Comparison of ENCODE assay signal across 8 cellular contexts in genomic region chr6:108294787-108295625, GRCh38. TPM values are rescaled to one million over a fixed set of nuclear protein-coding genes. Genes with fewer than 3 reads are reported as not detected.
DNase-seq lines count a peak whose midpoint lies in the region; ATAC-seq, FAIRE-seq and TF ChIP-seq lines count a peak whose summit lies in the region.

TSS of gene AFG1L (plus strand) at chr6:108295054. CDS start at chr6:108295080, 26 bp downstream.

- peak; percentile 64 for ATAC-seq in GM18858 (IDR thresholded peaks at IDR 0.05; ENCODE audit: unreplicated experiment)
- ATAC-seq in HG03066 (IDR thresholded peaks at IDR 0.05; ENCODE audit: low read depth, unreplicated experiment): peak; percentile 85

- H3K79me2 ChIP-seq in ACC112 (ENCODE audit: control insufficient read depth, insufficient read depth, low read length, unreplicated experiment) (peaks cover 10% of the 10 kb centered on the region), smooth muscle cell (ENCODE audit: low read depth) (peaks cover 16% of the 10 kb centered on the region)

- H3K27me3 ChIP-seq in ACC112 (ENCODE audit: insufficient read depth, low read length): no peaks in the 10 kb centered on the region
- H3K27me3 ChIP-seq in bronchial epithelial cell (ENCODE audit: control insufficient read depth, insufficient read depth, low read length): no peaks in the 10 kb centered on the region
- no peaks in the 10 kb centered on the region for H3K27me3 ChIP-seq in smooth muscle cell (ENCODE audit: low read depth)

- H3K9me3 ChIP-seq in smooth muscle cell (replicated peaks; ENCODE audit: low read depth): no peaks in the 10 kb centered on the region

- H3K9ac ChIP-seq in smooth muscle cell (ENCODE audit: low read depth): peak within 1 kb of the TSS; percentile 80

- TF ChIP-seq CTCF in WI38 (IDR thresholded peaks at IDR 0.05; ENCODE audit: low read depth, low read length): no peak
- TF ChIP-seq CTCF in bronchial epithelial cell (IDR thresholded peaks at IDR 0.05; ENCODE audit: insufficient read depth, low read length, severe bottlenecking): no peak
- no peak for TF ChIP-seq CTCF in smooth muscle cell (IDR thresholded peaks at IDR 0.05; ENCODE audit: borderline replicate concordance, insufficient read depth, poor library complexity, severe bottlenecking)

- H3K27ac ChIP-seq in ACC112 (ENCODE audit: low read depth, low read length) (peak within 1 kb of the TSS; percentile 85), smooth muscle cell (ENCODE audit: low read depth) (peak within 1 kb of the TSS; percentile 68)

- H3K4me3 ChIP-seq in ACC112 (ENCODE audit: low read depth, low read length): peak within 1 kb of the TSS; percentile 98
- H3K4me3 ChIP-seq in WI38 (ENCODE audit: low read depth, low read length): peak within 1 kb of the TSS; percentile 83
- peak within 1 kb of the TSS; percentile 85 for H3K4me3 ChIP-seq in bronchial epithelial cell (ENCODE audit: low read depth, low read length)
- H3K4me3 ChIP-seq in smooth muscle cell: peak within 1 kb of the TSS; percentile 68

- H3F3A ChIP-seq in smooth muscle cell (ENCODE audit: low read depth): no peaks in the 10 kb centered on the region

- H3K4me2 ChIP-seq in smooth muscle cell: peak within 1 kb of the TSS; percentile 85

- WGBS in smooth muscle cell (ENCODE audit: low lambda C conversion rate): 3% methylated on average over 39 of the region's 40 CpGs

- no peaks in the 10 kb centered on the region for H4K20me1 ChIP-seq in smooth muscle cell (ENCODE audit: low read depth)

- H2AFZ ChIP-seq in ACC112 (ENCODE audit: low read length, unreplicated experiment) (peak within 1 kb of the TSS; percentile 99), smooth muscle cell (ENCODE audit: low read depth) (peak within 1 kb of the TSS; percentile 97)

- FAIRE-seq in bronchial epithelial cell (lab: Jason Lieb, UNC): no peak

- H3K36me3 ChIP-seq in ACC112 (ENCODE audit: insufficient read depth, low read length) (no peaks in the 10 kb centered on the region), bronchial epithelial cell (ENCODE audit: control insufficient read depth, insufficient read depth, low read length) (no peaks in the 10 kb centered on the region), smooth muscle cell (ENCODE audit: low read depth) (no peaks in the 10 kb centered on the region)

- DNase-seq in NCI-H2196 treated with DMSO at 0.1 percent for 48 hours (lab: John Stamatoyannopoulos, UW; ENCODE audit: unreplicated experiment) (peak; percentile 81), bronchial epithelial cell (ENCODE audit: low read depth) (peak; percentile 81), iPS-NIHi7 (ENCODE audit: extremely low spot score) (peak; percentile 96), smooth muscle cell (lab: John Stamatoyannopoulos, UW; ENCODE audit: unreplicated experiment) (peak; percentile 74)

- H3K4me1 ChIP-seq in ACC112 (ENCODE audit: control insufficient read depth, insufficient read depth, low read length, unreplicated experiment) (no peaks in the 10 kb centered on the region), smooth muscle cell (ENCODE audit: low read depth) (peaks cover 14% of the 10 kb centered on the region)

RNA-seq across cellular contexts. Expression of gene AFG1L, which starts in this region (rescaled TPM):
- total RNA-seq in bronchial epithelial cell (2.6 and 3.3 TPM in 2 replicates), smooth muscle cell (4.1 and 5.7 TPM in 2 replicates)
- 4.0 and 4.2 TPM in 2 replicates for polyA plus RNA-seq in smooth muscle cell

Comparison
In these comparisons a context has a peak if more than half of its experiments do, and no peak if none do; other contexts are left out.
1. Peak in every context shown above with its lines: DNase-seq, ATAC-seq, H3K4me3 ChIP-seq and H3K27ac ChIP-seq.